12 cellular contexts compared by ENCODE assay signal in the genomic region with DNA sequence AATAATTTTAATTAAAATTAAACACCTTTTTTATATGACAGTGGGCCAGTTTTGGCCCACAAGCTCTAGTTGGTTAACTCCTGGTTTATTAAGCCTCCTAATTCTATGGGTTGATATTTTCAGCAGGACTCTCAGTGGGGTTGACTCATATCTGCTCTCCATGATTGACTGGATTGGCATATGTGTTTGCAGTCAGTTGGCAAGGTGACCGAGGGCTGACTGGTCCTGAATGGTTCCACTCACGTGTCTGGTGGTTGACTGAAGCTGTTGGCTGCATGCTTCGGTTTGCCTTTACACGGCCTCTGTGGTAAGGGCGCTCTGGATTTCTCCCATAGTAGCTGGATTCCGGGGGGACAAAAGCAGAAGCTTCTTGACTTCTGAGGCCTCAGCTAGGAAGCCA.
A peak's percentile ranks its signal among the peaks of the same experiment; 100 is the strongest.
DNase-seq lines count a peak whose midpoint lies in the region; ATAC-seq, FAIRE-seq and TF ChIP-seq lines count a peak whose summit lies in the region.
"Had no signal": no experiment of that assay in that cellular context is flagged by ENCODE, and none has a peak within 500 bp of the region (broad histone marks: within the 10 kb centered on the region; RNA-seq: fewer than 3 reads in every experiment).

No MANE protein-coding gene starts in this region.

- no peaks in the 10 kb centered on the region; a peak in 1 of 4 replicates for H3K27me3 ChIP-seq in GM12878 (replicated peaks in 1 of 2; ENCODE audit: control insufficient read depth in 2 of 2, insufficient read depth in 2 of 2, low read length in 1 of 2)
- no peaks in the 10 kb centered on the region for H3K27me3 ChIP-seq in suprapubic skin

- H3K36me3 ChIP-seq in GM12878 (ENCODE audit: control insufficient read depth in 2 of 2, insufficient read depth in 2 of 2, low read length in 1 of 2), result no peaks in the 10 kb centered on the region
- no peaks in the 10 kb centered on the region for H3K36me3 ChIP-seq in suprapubic skin

- POLR2A ChIA-PET in GM12878 (lab: Charles Lee), result no interaction called here

- 2% methylated on average over 6 of the region's 6 CpGs for WGBS in GM12878 (ENCODE audit: insufficient coverage, insufficient replicate concordance, low lambda C conversion rate, missing lambda C conversion rate)
- WGBS in suprapubic skin, result 61% methylated on average over 6 of the region's 6 CpGs

- in situ Hi-C loops in GM12878 (cut with MboI), result no loop called here

- SMC1A ChIA-PET in GM12878 (lab: Charles Lee; ENCODE audit: uncharacterized antibody, unreplicated experiment), result interaction anchor here (0.6 kb wide), 1 partner anchor 9 kb away, joined by 3 read pairs; no protein-coding TSS in a partner anchor

- intact Hi-C loops in GM12878 (cut with micrococcal nuclease; ENCODE audit: unreplicated experiment), result no loop called here

- no peaks in the 10 kb centered on the region for H3K9me3 ChIP-seq in GM12878 (replicated peaks; ENCODE audit: control insufficient read depth, insufficient read depth, low read length)
- no peaks in the 10 kb centered on the region for H3K9me3 ChIP-seq in suprapubic skin

- peak; percentile 9 for FAIRE-seq in GM12891 (lab: Jason Lieb, UNC)
- FAIRE-seq in GM12878 (lab: Jason Lieb, UNC), result no peak
- FAIRE-seq: kidney had no signal

- H3K9ac ChIP-seq in GM12878 (ENCODE audit: control insufficient read depth, insufficient read depth, low read length), result no peak overlapping the region
- H3K9ac ChIP-seq: GM23248 had no signal

- no peak overlapping the region for H3K4me2 ChIP-seq in GM12878 (ENCODE audit: control insufficient read depth, insufficient read depth)

- ATAC-seq in GM19035 (IDR thresholded peaks at IDR 0.05; ENCODE audit: unreplicated experiment) (peak; percentile 95), HG03378 (IDR thresholded peaks at IDR 0.05; ENCODE audit: unreplicated experiment) (peak; percentile 84), GM12878 (peak; percentile 95), SK-N-SH treated with all-trans-retinoic acid at 6 μM for 48 hours (no peak), GM19397 (IDR thresholded peaks at IDR 0.05; ENCODE audit: unreplicated experiment) (no peak)

- TF ChIP-seq POLR2A in GM12891 (IDR thresholded peaks at IDR 0.05; ENCODE audit: low read depth, low read length) (no peak), GM12878 (IDR thresholded peaks at IDR 0.05; ENCODE audit: low read depth, low read length) (no peak), suprapubic skin (IDR thresholded peaks at IDR 0.05) (no peak)

- H3K4me3 ChIP-seq in GM12878, result no peak overlapping the region
- H3K4me3 ChIP-seq in suprapubic skin, result no peak overlapping the region
- H3K4me3 ChIP-seq: GM23248 had no signal

- no TSS peak for BruUV-seq in GM12878 (replicated peaks; lab: Mats Ljungman, UMichigan)

- H3K79me2 ChIP-seq in GM12878 (ENCODE audit: control insufficient read depth, insufficient read depth, low read length), result no peaks in the 10 kb centered on the region

- TF ChIP-seq RAD21 in GM12878 (IDR thresholded peaks at IDR 0.05; ENCODE audit: insufficient read depth, low read depth, low read length), result no peak

- no peak for DNase-seq in GM12891 (ENCODE audit: insufficient read length, low spot score)
- peak; percentile 61 for DNase-seq in GM12878 (ENCODE audit: low read depth, low spot score)
- DNase-seq in effector CD8-positive, alpha-beta T cell (lab: John Stamatoyannopoulos, UW), result no peak
- DNase-seq in suprapubic skin (ENCODE audit: low spot score in 2 of 2), result no peak
- DNase-seq: DMS79 treated with DMSO at 0.1 percent for 48 hours, GM23248, Karpas-422, kidney had no signal

- H2AFZ ChIP-seq in GM12878 (ENCODE audit: control insufficient read depth, low read depth, low read length), result peak overlapping the region; percentile 45
- H2AFZ ChIP-seq: GM23248 had no signal

- TF ChIP-seq CTCF in GM12878 (IDR thresholded peaks at IDR 0.05 in 2 of 3, conservative IDR thresholded peaks at IDR 0.05 in 1 of 3; ENCODE audit: control insufficient read depth in 2 of 3, extremely low read depth in 1 of 3, insufficient read depth in 1 of 3, low read depth in 3 of 3, low read length in 3 of 3) (no peak), suprapubic skin (IDR thresholded peaks at IDR 0.05) (no peak)

- H3K27ac ChIP-seq in GM12878 (ENCODE audit: control insufficient read depth, insufficient read depth), result no peak overlapping the region
- no peak overlapping the region for H3K27ac ChIP-seq in suprapubic skin
- H3K27ac ChIP-seq: GM23248 had no signal

- RAD21 ChIA-PET in GM12878 (lab: Charles Lee; ENCODE audit: unreplicated experiment), result no interaction called here

- CTCF ChIA-PET in GM12878 (lab: Yijun Ruan, JAX), result no interaction called here

- H3K4me1 ChIP-seq in GM12878 (ENCODE audit: control insufficient read depth, insufficient read depth, low read length) (peaks cover 3% of the 10 kb centered on the region), suprapubic skin (peaks cover 5% of the 10 kb centered on the region)

- H4K20me1 ChIP-seq in GM12878 (ENCODE audit: control insufficient read depth, insufficient read depth), result no peaks in the 10 kb centered on the region

- TF ChIP-seq EP300 in GM12878 (IDR thresholded peaks at IDR 0.05; ENCODE audit: borderline replicate concordance in 1 of 2, control insufficient read depth in 1 of 2, low read depth in 2 of 2, low read length in 2 of 2) (peak in 1 of 2 experiments; percentile 44; a peak in 1 of 4 replicates), suprapubic skin (IDR thresholded peaks at IDR 0.05) (no peak)

TF ChIP-seq in GM12891, 5 proteins besides CTCF, POLR2A, EP300 and RAD21:
- no peak for TF ChIP-seq POU2F2 (IDR thresholded peaks at IDR 0.05; ENCODE audit: low read depth, low read length)
- no peak for TF ChIP-seq PAX5 (IDR thresholded peaks at IDR 0.05; ENCODE audit: insufficient read depth, low read length, severe bottlenecking)
- TF ChIP-seq POLR2AphosphoS5 (IDR thresholded peaks at IDR 0.05; ENCODE audit: low read depth, low read length), result no peak
- TF ChIP-seq TAF1 (IDR thresholded peaks at IDR 0.05; ENCODE audit: low read depth, low read length), result no peak
- TF ChIP-seq SPI1 (IDR thresholded peaks at IDR 0.05; ENCODE audit: low read depth, low read length), result no peak
TF ChIP-seq in GM12891: peak in this region for 0.

TF ChIP-seq in GM12878, 131 proteins besides CTCF, POLR2A, EP300 and RAD21 (continues in another document):
- TF ChIP-seq SRF (IDR thresholded peaks at IDR 0.05; ENCODE audit: low read depth in 2 of 2, low read length in 2 of 2) (no peak), TCF7 (IDR thresholded peaks at IDR 0.05; ENCODE audit: borderline replicate concordance) (no peak), CREB1 (IDR thresholded peaks at IDR 0.05; ENCODE audit: low read depth) (no peak), IKZF2 (IDR thresholded peaks at IDR 0.05) (peak in 1 of 2 experiments; percentile 32; a peak in 1 of 4 replicates), CBFB (IDR thresholded peaks at IDR 0.05; ENCODE audit: low read depth) (no peak)
- TF ChIP-seq, protein P1, sequence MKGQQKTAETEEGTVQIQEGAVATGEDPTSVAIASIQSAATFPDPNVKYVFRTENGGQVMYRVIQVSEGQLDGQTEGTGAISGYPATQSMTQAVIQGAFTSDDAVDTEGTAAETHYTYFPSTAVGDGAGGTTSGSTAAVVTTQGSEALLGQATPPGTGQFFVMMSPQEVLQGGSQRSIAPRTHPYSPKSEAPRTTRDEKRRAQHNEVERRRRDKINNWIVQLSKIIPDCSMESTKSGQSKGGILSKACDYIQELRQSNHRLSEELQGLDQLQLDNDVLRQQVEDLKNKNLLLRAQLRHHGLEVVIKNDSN (IDR thresholded peaks at IDR 0.05; ENCODE audit: borderline replicate concordance, extremely low read length, insufficient read depth, low read depth, low read length), result no peak
- TF ChIP-seq, protein P2, sequence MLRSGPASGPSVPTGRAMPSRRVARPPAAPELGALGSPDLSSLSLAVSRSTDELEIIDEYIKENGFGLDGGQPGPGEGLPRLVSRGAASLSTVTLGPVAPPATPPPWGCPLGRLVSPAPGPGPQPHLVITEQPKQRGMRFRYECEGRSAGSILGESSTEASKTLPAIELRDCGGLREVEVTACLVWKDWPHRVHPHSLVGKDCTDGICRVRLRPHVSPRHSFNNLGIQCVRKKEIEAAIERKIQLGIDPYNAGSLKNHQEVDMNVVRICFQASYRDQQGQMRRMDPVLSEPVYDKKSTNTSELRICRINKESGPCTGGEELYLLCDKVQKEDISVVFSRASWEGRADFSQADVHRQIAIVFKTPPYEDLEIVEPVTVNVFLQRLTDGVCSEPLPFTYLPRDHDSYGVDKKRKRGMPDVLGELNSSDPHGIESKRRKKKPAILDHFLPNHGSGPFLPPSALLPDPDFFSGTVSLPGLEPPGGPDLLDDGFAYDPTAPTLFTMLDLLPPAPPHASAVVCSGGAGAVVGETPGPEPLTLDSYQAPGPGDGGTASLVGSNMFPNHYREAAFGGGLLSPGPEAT (IDR thresholded peaks at IDR 0.05; ENCODE audit: low read depth), result no peak

TF ChIP-seq in SK-N-SH treated with all-trans-retinoic acid at 6 μM for 48 hours, 23 proteins besides CTCF, POLR2A, EP300 and RAD21 (continues in another document):
- TF ChIP-seq ZC3H10 (CRISPR knock-in tag; IDR thresholded peaks at IDR 0.05), result no peak
- no peak for TF ChIP-seq CSDC2 (CRISPR knock-in tag; IDR thresholded peaks at IDR 0.05)
- TF ChIP-seq OSR1 (CRISPR knock-in tag; IDR thresholded peaks at IDR 0.05), result no peak
- no peak for TF ChIP-seq GLIS3 (CRISPR knock-in tag; IDR thresholded peaks at IDR 0.05)
- TF ChIP-seq, protein P3, sequence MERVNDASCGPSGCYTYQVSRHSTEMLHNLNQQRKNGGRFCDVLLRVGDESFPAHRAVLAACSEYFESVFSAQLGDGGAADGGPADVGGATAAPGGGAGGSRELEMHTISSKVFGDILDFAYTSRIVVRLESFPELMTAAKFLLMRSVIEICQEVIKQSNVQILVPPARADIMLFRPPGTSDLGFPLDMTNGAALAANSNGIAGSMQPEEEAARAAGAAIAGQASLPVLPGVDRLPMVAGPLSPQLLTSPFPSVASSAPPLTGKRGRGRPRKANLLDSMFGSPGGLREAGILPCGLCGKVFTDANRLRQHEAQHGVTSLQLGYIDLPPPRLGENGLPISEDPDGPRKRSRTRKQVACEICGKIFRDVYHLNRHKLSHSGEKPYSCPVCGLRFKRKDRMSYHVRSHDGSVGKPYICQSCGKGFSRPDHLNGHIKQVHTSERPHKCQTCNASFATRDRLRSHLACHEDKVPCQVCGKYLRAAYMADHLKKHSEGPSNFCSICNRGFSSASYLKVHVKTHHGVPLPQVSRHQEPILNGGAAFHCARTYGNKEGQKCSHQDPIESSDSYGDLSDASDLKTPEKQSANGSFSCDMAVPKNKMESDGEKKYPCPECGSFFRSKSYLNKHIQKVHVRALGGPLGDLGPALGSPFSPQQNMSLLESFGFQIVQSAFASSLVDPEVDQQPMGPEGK (CRISPR knock-in tag; IDR thresholded peaks at IDR 0.05; ENCODE audit: borderline replicate concordance), result no peak
- no peak for TF ChIP-seq ESRRG (CRISPR knock-in tag; IDR thresholded peaks at IDR 0.05)

Comparison
In these comparisons a context has a peak if more than half of its experiments do, and no peak if none do; other contexts are left out.
1. ATAC-seq: peak in GM19035 (single experiment), HG03378 (single experiment) and GM12878 (single experiment); none in SK-N-SH treated with all-trans-retinoic acid at 6 μM for 48 hours (single experiment) and GM19397 (single experiment).